Comparison of ENCODE assay signal across 8 cellular contexts in genomic region chr12:111840831-111841230, GRCh38. TPM values are rescaled to one million over a fixed set of nuclear protein-coding genes. Genes with fewer than 3 reads are reported as not detected.
DNase-seq lines count a peak whose midpoint lies in the region; ATAC-seq lines count a peak whose summit lies in the region.

No MANE protein-coding gene starts in this region.

- H3K9me3 ChIP-seq in BLaER1, result no peaks in the 10 kb centered on the region

- H3K9ac ChIP-seq in BLaER1, result peak overlapping the region; percentile 96

- H3K27ac Mint-ChIP-seq in dendritic cell treated with granulocyte-macrophage colony-stimulating factor and Interleukin-4, amounts not matched to agents 40 ng/mL and 50 ng/mL, for 4 days, result peak overlapping the region; percentile 94
- H3K27ac Mint-ChIP-seq in natural killer cell treated with Interleukin-12 subunit alpha and Interleukin-12 subunit beta and Interleukin-15 and Interleukin-18, amount 100 ng/mL, for 72 hours, result peak overlapping the region; percentile 96

- H3K36me3 ChIP-seq in BLaER1, result peaks cover 45% of the 10 kb centered on the region

- H3K36me3 Mint-ChIP-seq in dendritic cell treated with granulocyte-macrophage colony-stimulating factor and Interleukin-4, amounts not matched to agents 40 ng/mL and 50 ng/mL, for 4 days (ENCODE audit: low read depth), result peaks cover 52% of the 10 kb centered on the region
- peaks cover 11% of the 10 kb centered on the region for H3K36me3 Mint-ChIP-seq in natural killer cell treated with Interleukin-12 subunit alpha and Interleukin-12 subunit beta and Interleukin-15 and Interleukin-18, amount 100 ng/mL, for 72 hours

- no peaks in the 10 kb centered on the region for H3K27me3 Mint-ChIP-seq in dendritic cell treated with granulocyte-macrophage colony-stimulating factor and Interleukin-4, amounts not matched to agents 40 ng/mL and 50 ng/mL, for 4 days
- no peaks in the 10 kb centered on the region for H3K27me3 Mint-ChIP-seq in natural killer cell treated with Interleukin-12 subunit alpha and Interleukin-12 subunit beta and Interleukin-15 and Interleukin-18, amount 100 ng/mL, for 72 hours

- peak overlapping the region; percentile 96 for H3K27ac ChIP-seq in BLaER1

- ATAC-seq in natural killer cell treated with Interleukin-12 subunit alpha and Interleukin-12 subunit beta and Interleukin-15 and Interleukin-18, amount 100 ng/mL, for 72 hours, result no peak

- peak; percentile 46 for DNase-seq in LoVo (ENCODE audit: low spot score)
- no peak for DNase-seq in natural killer cell treated with Interleukin-12 subunit alpha and Interleukin-12 subunit beta and Interleukin-15 and Interleukin-18, amount 100 ng/mL, for 72 hours (ENCODE audit: low spot score)
- no peak for DNase-seq in glomerular visceral epithelial cell (ENCODE audit: extremely low spot score)
- no peak for DNase-seq in kidney tubule cell (ENCODE audit: low spot score)
- no peak for DNase-seq in NCI-H2171 (lab: John Stamatoyannopoulos, UW)
- DNase-seq in stimulated activated CD4-positive, alpha-beta T cell treated with anti-CD3 and anti-CD28 coated beads, Interleukin-4, amount 100 ng/mL, for 1 hour, result no peak

- H3K4me1 Mint-ChIP-seq in dendritic cell treated with granulocyte-macrophage colony-stimulating factor and Interleukin-4, amounts not matched to agents 40 ng/mL and 50 ng/mL, for 4 days (ENCODE audit: low read depth), result peaks cover 44% of the 10 kb centered on the region
- peaks cover 34 to 46% of the 10 kb centered on the region in 2 donors for H3K4me1 Mint-ChIP-seq in natural killer cell treated with Interleukin-12 subunit alpha and Interleukin-12 subunit beta and Interleukin-15 and Interleukin-18, amount 100 ng/mL, for 72 hours (ENCODE audit: low read depth in 2 of 2)

- peak overlapping the region; percentile 87 for H3K4me2 ChIP-seq in BLaER1

- intact Hi-C loops in dendritic cell treated with granulocyte-macrophage colony-stimulating factor and Interleukin-4, amounts not matched to agents 40 ng/mL and 50 ng/mL, for 4 days (cut with micrococcal nuclease), result no loop called here

- peak overlapping the region; percentile 89 for H3K4me3 Mint-ChIP-seq in dendritic cell treated with granulocyte-macrophage colony-stimulating factor and Interleukin-4, amounts not matched to agents 40 ng/mL and 50 ng/mL, for 4 days
- peak overlapping the region; percentile 97 for H3K4me3 Mint-ChIP-seq in natural killer cell treated with Interleukin-12 subunit alpha and Interleukin-12 subunit beta and Interleukin-15 and Interleukin-18, amount 100 ng/mL, for 72 hours

- H4K20me1 ChIP-seq in BLaER1, result peaks cover 40% of the 10 kb centered on the region

- no peaks in the 10 kb centered on the region for H3K9me3 Mint-ChIP-seq in dendritic cell treated with granulocyte-macrophage colony-stimulating factor and Interleukin-4, amounts not matched to agents 40 ng/mL and 50 ng/mL, for 4 days
- H3K9me3 Mint-ChIP-seq in natural killer cell treated with Interleukin-12 subunit alpha and Interleukin-12 subunit beta and Interleukin-15 and Interleukin-18, amount 100 ng/mL, for 72 hours, result no peaks in the 10 kb centered on the region

- H3K27me3 ChIP-seq in BLaER1, result no peaks in the 10 kb centered on the region

- H3K4me3 ChIP-seq in BLaER1, result peak overlapping the region; percentile 99

- H3K4me1 ChIP-seq in BLaER1, result peaks cover 43% of the 10 kb centered on the region

RNA-seq across cellular contexts. Expression of gene MAPKAPK5, which starts 1.2 kb away (rescaled TPM):
- 10 to 100 TPM; 64.3 to 84.2 TPM for total RNA-seq in natural killer cell treated with Interleukin-12 subunit alpha and Interleukin-12 subunit beta and Interleukin-15 and Interleukin-18, amount 100 ng/mL, for 72 hours
